Comparison of ENCODE assay signal across 1 cellular context in the genomic region with DNA sequence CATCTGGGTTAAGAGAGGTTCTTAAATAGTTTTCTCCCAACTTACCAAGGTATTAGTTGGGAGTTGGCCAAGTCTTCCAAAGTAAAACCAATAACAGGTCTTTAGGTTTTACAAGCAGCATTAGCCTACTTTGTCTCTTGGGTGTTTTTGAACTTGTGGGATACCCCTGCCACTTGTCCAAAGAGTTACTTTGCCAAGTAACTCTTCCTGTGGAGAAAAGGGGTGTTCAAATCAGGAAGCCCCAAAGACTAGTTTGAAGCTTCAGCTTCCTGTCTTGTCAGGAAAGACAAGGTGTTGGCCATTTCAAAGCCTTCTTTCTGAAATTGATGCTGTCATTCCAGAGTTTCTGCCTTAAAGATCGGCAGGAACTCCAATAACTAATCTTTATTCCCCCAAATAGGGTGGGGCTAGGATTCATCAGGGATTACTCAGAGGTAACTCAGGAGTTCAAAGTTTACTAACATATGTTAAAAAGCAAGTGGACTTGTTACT.
TF ChIP-seq lines count a peak whose summit lies in the region.

No MANE protein-coding gene starts in this region.

TF ChIP-seq in HepG2, 621 proteins besides CTCF, POLR2A, EP300 and RAD21 (continued from another document and continues in another):
- 0 out of 2 replicates have a peak, but pooled peaks have one; percentile 7 for TF ChIP-seq ZNF317 (CRISPR knock-in tag; IDR thresholded peaks at IDR 0.05)
- no peak for TF ChIP-seq CBX5 (CRISPR knock-in tag; IDR thresholded peaks at IDR 0.05; ENCODE audit: borderline replicate concordance)
- TF ChIP-seq POLR2AphosphoS5 (IDR thresholded peaks at IDR 0.05; ENCODE audit: low read depth, low read length), result no peak
- peak; percentile 62; the same call in 1 of the 2 replicates for TF ChIP-seq ZNF670 (CRISPR knock-in tag; IDR thresholded peaks at IDR 0.05; ENCODE audit: borderline replicate concordance)
- TF ChIP-seq ZNF891 (CRISPR knock-in tag; IDR thresholded peaks at IDR 0.05), result no peak
- TF ChIP-seq, protein P1, sequence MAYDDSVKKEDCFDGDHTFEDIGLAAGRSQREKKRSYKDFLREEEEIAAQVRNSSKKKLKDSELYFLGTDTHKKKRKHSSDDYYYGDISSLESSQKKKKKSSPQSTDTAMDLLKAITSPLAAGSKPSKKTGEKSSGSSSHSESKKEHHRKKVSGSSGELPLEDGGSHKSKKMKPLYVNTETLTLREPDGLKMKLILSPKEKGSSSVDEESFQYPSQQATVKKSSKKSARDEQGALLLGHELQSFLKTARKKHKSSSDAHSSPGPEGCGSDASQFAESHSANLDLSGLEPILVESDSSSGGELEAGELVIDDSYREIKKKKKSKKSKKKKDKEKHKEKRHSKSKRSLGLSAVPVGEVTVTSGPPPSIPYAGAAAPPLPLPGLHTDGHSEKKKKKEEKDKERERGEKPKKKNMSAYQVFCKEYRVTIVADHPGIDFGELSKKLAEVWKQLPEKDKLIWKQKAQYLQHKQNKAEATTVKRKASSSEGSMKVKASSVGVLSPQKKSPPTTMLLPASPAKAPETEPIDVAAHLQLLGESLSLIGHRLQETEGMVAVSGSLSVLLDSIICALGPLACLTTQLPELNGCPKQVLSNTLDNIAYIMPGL (CRISPR knock-in tag; IDR thresholded peaks at IDR 0.05; ENCODE audit: borderline replicate concordance in 1 of 2, low read depth in 1 of 2), result no peak
- TF ChIP-seq, protein P2, sequence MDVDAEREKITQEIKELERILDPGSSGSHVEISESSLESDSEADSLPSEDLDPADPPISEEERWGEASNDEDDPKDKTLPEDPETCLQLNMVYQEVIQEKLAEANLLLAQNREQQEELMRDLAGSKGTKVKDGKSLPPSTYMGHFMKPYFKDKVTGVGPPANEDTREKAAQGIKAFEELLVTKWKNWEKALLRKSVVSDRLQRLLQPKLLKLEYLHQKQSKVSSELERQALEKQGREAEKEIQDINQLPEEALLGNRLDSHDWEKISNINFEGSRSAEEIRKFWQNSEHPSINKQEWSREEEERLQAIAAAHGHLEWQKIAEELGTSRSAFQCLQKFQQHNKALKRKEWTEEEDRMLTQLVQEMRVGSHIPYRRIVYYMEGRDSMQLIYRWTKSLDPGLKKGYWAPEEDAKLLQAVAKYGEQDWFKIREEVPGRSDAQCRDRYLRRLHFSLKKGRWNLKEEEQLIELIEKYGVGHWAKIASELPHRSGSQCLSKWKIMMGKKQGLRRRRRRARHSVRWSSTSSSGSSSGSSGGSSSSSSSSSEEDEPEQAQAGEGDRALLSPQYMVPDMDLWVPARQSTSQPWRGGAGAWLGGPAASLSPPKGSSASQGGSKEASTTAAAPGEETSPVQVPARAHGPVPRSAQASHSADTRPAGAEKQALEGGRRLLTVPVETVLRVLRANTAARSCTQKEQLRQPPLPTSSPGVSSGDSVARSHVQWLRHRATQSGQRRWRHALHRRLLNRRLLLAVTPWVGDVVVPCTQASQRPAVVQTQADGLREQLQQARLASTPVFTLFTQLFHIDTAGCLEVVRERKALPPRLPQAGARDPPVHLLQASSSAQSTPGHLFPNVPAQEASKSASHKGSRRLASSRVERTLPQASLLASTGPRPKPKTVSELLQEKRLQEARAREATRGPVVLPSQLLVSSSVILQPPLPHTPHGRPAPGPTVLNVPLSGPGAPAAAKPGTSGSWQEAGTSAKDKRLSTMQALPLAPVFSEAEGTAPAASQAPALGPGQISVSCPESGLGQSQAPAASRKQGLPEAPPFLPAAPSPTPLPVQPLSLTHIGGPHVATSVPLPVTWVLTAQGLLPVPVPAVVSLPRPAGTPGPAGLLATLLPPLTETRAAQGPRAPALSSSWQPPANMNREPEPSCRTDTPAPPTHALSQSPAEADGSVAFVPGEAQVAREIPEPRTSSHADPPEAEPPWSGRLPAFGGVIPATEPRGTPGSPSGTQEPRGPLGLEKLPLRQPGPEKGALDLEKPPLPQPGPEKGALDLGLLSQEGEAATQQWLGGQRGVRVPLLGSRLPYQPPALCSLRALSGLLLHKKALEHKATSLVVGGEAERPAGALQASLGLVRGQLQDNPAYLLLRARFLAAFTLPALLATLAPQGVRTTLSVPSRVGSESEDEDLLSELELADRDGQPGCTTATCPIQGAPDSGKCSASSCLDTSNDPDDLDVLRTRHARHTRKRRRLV (CRISPR knock-in tag; IDR thresholded peaks at IDR 0.05), result no peak
- no peak for TF ChIP-seq DMAP1 (CRISPR knock-in tag; IDR thresholded peaks at IDR 0.05)
- TF ChIP-seq, protein P3, sequence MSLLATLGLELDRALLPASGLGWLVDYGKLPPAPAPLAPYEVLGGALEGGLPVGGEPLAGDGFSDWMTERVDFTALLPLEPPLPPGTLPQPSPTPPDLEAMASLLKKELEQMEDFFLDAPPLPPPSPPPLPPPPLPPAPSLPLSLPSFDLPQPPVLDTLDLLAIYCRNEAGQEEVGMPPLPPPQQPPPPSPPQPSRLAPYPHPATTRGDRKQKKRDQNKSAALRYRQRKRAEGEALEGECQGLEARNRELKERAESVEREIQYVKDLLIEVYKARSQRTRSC (CRISPR knock-in tag; IDR thresholded peaks at IDR 0.05; ENCODE audit: low read depth), result no peak
- TF ChIP-seq HOXA7 (CRISPR knock-in tag; IDR thresholded peaks at IDR 0.05), result no peak
- TF ChIP-seq SIN3A (IDR thresholded peaks at IDR 0.05; ENCODE audit: borderline replicate concordance, low read depth, low read length), result peak; percentile 58; the same call in 1 of the 2 replicates
- TF ChIP-seq ZNF850 (CRISPR knock-in tag; conservative IDR thresholded peaks at IDR 0.05), result no peak; the same call in 1 of the 2 replicates
- no peak for TF ChIP-seq MZF1 (CRISPR knock-in tag; IDR thresholded peaks at IDR 0.05; ENCODE audit: borderline replicate concordance)
- TF ChIP-seq, protein P4, sequence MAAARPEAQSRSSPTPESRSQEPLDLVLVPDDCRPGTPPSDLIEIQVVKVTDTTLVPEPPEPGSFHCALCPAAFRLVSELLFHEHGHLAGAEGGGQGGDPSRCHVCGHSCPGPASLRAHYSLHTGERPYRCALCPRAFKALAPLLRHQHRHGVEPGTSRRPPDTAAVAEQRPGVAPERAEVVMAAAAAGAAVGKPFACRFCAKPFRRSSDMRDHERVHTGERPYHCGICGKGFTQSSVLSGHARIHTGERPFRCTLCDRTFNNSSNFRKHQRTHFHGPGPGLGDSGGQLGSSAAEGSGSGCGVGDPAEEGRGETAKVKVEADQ (CRISPR knock-in tag; IDR thresholded peaks at IDR 0.05; ENCODE audit: borderline replicate concordance), result no peak
- no peak for TF ChIP-seq HNRNPH1 (optimal IDR thresholded peaks at IDR 0.05; ENCODE audit: low read depth, low read length)
- TF ChIP-seq, protein P5, sequence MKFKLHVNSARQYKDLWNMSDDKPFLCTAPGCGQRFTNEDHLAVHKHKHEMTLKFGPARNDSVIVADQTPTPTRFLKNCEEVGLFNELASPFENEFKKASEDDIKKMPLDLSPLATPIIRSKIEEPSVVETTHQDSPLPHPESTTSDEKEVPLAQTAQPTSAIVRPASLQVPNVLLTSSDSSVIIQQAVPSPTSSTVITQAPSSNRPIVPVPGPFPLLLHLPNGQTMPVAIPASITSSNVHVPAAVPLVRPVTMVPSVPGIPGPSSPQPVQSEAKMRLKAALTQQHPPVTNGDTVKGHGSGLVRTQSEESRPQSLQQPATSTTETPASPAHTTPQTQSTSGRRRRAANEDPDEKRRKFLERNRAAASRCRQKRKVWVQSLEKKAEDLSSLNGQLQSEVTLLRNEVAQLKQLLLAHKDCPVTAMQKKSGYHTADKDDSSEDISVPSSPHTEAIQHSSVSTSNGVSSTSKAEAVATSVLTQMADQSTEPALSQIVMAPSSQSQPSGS (CRISPR knock-in tag; IDR thresholded peaks at IDR 0.05), result no peak
- no peak for TF ChIP-seq MLLT10 (CRISPR knock-in tag; IDR thresholded peaks at IDR 0.05)
- TF ChIP-seq, protein P6, sequence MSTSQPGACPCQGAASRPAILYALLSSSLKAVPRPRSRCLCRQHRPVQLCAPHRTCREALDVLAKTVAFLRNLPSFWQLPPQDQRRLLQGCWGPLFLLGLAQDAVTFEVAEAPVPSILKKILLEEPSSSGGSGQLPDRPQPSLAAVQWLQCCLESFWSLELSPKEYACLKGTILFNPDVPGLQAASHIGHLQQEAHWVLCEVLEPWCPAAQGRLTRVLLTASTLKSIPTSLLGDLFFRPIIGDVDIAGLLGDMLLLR (CRISPR knock-in tag; IDR thresholded peaks at IDR 0.05), result no peak
- TF ChIP-seq REL (CRISPR knock-in tag; conservative IDR thresholded peaks at IDR 0.05), result no peak
- 0 out of 2 replicates have a peak, but pooled peaks have one; percentile 12 for TF ChIP-seq ZNF264 (CRISPR knock-in tag; IDR thresholded peaks at IDR 0.05)
- TF ChIP-seq, protein P7, sequence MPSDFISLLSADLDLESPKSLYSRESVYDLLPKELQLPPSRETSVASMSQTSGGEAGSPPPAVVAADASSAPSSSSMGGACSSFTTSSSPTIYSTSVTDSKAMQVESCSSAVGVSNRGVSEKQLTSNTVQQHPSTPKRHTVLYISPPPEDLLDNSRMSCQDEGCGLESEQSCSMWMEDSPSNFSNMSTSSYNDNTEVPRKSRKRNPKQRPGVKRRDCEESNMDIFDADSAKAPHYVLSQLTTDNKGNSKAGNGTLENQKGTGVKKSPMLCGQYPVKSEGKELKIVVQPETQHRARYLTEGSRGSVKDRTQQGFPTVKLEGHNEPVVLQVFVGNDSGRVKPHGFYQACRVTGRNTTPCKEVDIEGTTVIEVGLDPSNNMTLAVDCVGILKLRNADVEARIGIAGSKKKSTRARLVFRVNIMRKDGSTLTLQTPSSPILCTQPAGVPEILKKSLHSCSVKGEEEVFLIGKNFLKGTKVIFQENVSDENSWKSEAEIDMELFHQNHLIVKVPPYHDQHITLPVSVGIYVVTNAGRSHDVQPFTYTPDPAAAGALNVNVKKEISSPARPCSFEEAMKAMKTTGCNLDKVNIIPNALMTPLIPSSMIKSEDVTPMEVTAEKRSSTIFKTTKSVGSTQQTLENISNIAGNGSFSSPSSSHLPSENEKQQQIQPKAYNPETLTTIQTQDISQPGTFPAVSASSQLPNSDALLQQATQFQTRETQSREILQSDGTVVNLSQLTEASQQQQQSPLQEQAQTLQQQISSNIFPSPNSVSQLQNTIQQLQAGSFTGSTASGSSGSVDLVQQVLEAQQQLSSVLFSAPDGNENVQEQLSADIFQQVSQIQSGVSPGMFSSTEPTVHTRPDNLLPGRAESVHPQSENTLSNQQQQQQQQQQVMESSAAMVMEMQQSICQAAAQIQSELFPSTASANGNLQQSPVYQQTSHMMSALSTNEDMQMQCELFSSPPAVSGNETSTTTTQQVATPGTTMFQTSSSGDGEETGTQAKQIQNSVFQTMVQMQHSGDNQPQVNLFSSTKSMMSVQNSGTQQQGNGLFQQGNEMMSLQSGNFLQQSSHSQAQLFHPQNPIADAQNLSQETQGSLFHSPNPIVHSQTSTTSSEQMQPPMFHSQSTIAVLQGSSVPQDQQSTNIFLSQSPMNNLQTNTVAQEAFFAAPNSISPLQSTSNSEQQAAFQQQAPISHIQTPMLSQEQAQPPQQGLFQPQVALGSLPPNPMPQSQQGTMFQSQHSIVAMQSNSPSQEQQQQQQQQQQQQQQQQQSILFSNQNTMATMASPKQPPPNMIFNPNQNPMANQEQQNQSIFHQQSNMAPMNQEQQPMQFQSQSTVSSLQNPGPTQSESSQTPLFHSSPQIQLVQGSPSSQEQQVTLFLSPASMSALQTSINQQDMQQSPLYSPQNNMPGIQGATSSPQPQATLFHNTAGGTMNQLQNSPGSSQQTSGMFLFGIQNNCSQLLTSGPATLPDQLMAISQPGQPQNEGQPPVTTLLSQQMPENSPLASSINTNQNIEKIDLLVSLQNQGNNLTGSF (CRISPR knock-in tag; IDR thresholded peaks at IDR 0.05), result no peak
- TF ChIP-seq ZSCAN29 (CRISPR knock-in tag; conservative IDR thresholded peaks at IDR 0.05), result 0 out of 2 replicates have a peak, but pooled peaks have one; percentile 9
- TF ChIP-seq FOXO1 (CRISPR knock-in tag; IDR thresholded peaks at IDR 0.05), result no peak
- TF ChIP-seq, protein P8, sequence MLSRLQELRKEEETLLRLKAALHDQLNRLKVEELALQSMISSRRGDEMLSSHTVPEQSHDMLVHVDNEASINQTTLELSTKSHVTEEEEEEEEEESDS (CRISPR knock-in tag; IDR thresholded peaks at IDR 0.05; ENCODE audit: borderline replicate concordance), result no peak
- no peak for TF ChIP-seq HNRNPLL (IDR thresholded peaks at IDR 0.05; ENCODE audit: low read depth, low read length, poor library complexity, severe bottlenecking)
- TF ChIP-seq, protein P9, sequence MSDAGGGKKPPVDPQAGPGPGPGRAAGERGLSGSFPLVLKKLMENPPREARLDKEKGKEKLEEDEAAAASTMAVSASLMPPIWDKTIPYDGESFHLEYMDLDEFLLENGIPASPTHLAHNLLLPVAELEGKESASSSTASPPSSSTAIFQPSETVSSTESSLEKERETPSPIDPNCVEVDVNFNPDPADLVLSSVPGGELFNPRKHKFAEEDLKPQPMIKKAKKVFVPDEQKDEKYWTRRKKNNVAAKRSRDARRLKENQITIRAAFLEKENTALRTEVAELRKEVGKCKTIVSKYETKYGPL (CRISPR knock-in tag; IDR thresholded peaks at IDR 0.05), result no peak
- no peak for TF ChIP-seq ZNF615 (CRISPR knock-in tag; IDR thresholded peaks at IDR 0.05; ENCODE audit: borderline replicate concordance)
- TF ChIP-seq, protein P10, sequence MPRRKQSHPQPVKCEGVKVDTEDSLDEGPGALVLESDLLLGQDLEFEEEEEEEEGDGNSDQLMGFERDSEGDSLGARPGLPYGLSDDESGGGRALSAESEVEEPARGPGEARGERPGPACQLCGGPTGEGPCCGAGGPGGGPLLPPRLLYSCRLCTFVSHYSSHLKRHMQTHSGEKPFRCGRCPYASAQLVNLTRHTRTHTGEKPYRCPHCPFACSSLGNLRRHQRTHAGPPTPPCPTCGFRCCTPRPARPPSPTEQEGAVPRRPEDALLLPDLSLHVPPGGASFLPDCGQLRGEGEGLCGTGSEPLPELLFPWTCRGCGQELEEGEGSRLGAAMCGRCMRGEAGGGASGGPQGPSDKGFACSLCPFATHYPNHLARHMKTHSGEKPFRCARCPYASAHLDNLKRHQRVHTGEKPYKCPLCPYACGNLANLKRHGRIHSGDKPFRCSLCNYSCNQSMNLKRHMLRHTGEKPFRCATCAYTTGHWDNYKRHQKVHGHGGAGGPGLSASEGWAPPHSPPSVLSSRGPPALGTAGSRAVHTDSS (CRISPR knock-in tag; conservative IDR thresholded peaks at IDR 0.05), result no peak
- no peak for TF ChIP-seq CREB1 (IDR thresholded peaks at IDR 0.05)
- TF ChIP-seq CREB1 (CRISPR knock-in tag; IDR thresholded peaks at IDR 0.05), result peak; percentile 49; the same call in 1 of the 2 replicates
- no peak for TF ChIP-seq SALL2 (CRISPR knock-in tag; IDR thresholded peaks at IDR 0.05)
- 0 out of 2 replicates have a peak, but pooled peaks have one; percentile 2 for TF ChIP-seq ZSCAN9 (CRISPR knock-in tag; IDR thresholded peaks at IDR 0.05; ENCODE audit: borderline replicate concordance)
- 0 out of 2 replicates have a peak, but pooled peaks have one; percentile 51 for TF ChIP-seq MEF2D (CRISPR knock-in tag; IDR thresholded peaks at IDR 0.05)
- no peak for TF ChIP-seq HNF4G (IDR thresholded peaks at IDR 0.05; ENCODE audit: borderline replicate concordance, low read depth, low read length)
- no peak for TF ChIP-seq HNF4G (CRISPR knock-in tag; IDR thresholded peaks at IDR 0.05; ENCODE audit: borderline replicate concordance, low read depth)
- TF ChIP-seq ZNF644 (CRISPR knock-in tag; IDR thresholded peaks at IDR 0.05; ENCODE audit: low read depth), result 0 out of 2 replicates have a peak, but pooled peaks have one; percentile 20
- no peak; the same call in 1 of the 2 replicates for TF ChIP-seq ZNF367 (CRISPR knock-in tag; IDR thresholded peaks at IDR 0.05; ENCODE audit: borderline replicate concordance)
- TF ChIP-seq NCOR1 (IDR thresholded peaks at IDR 0.05; ENCODE audit: borderline replicate concordance, low read length), result 0 out of 2 replicates have a peak, but pooled peaks have one; percentile 36
- 0 out of 2 replicates have a peak, but pooled peaks have one; percentile 13 for TF ChIP-seq ZNF543 (CRISPR knock-in tag; IDR thresholded peaks at IDR 0.05)
- no peak for TF ChIP-seq STAT5B (CRISPR knock-in tag; IDR thresholded peaks at IDR 0.05)
- TF ChIP-seq ZNF816 (CRISPR knock-in tag; IDR thresholded peaks at IDR 0.05; ENCODE audit: borderline replicate concordance), result no peak; the same call in 1 of the 2 replicates
- no peak for TF ChIP-seq ZNF761 (CRISPR knock-in tag; conservative IDR thresholded peaks at IDR 0.05)
- TF ChIP-seq DNMT3B (CRISPR knock-in tag; conservative IDR thresholded peaks at IDR 0.05), result peak; percentile 75; the same call in 1 of the 2 replicates
